ENCODE assay signal across 1 cellular context in the genomic region with DNA sequence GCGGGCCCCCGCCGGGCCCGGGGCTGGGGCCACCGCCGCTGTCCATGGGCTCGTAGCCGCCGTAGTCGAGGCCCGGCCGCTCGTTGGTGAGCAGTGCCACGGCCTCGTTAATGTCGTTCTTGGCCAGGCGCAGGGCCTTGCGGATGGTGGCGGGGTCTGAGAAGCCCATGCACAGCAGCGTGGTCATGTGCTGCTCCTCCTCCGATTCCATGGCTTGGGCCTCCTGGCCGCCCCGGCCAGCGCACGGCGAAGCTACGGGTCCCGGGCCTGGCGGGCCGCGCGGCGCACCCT.
TF ChIP-seq lines count a peak whose summit lies in the region.

No MANE protein-coding gene starts in this region.

TF ChIP-seq in WTC11, 78 proteins besides CTCF, POLR2A, EP300 and RAD21 (continued from another document):
- TF ChIP-seq, protein P1, sequence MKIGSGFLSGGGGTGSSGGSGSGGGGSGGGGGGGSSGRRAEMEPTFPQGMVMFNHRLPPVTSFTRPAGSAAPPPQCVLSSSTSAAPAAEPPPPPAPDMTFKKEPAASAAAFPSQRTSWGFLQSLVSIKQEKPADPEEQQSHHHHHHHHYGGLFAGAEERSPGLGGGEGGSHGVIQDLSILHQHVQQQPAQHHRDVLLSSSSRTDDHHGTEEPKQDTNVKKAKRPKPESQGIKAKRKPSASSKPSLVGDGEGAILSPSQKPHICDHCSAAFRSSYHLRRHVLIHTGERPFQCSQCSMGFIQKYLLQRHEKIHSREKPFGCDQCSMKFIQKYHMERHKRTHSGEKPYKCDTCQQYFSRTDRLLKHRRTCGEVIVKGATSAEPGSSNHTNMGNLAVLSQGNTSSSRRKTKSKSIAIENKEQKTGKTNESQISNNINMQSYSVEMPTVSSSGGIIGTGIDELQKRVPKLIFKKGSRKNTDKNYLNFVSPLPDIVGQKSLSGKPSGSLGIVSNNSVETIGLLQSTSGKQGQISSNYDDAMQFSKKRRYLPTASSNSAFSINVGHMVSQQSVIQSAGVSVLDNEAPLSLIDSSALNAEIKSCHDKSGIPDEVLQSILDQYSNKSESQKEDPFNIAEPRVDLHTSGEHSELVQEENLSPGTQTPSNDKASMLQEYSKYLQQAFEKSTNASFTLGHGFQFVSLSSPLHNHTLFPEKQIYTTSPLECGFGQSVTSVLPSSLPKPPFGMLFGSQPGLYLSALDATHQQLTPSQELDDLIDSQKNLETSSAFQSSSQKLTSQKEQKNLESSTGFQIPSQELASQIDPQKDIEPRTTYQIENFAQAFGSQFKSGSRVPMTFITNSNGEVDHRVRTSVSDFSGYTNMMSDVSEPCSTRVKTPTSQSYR (CRISPR knock-in tag; IDR thresholded peaks at IDR 0.05), result no peak
- TF ChIP-seq, protein P2, sequence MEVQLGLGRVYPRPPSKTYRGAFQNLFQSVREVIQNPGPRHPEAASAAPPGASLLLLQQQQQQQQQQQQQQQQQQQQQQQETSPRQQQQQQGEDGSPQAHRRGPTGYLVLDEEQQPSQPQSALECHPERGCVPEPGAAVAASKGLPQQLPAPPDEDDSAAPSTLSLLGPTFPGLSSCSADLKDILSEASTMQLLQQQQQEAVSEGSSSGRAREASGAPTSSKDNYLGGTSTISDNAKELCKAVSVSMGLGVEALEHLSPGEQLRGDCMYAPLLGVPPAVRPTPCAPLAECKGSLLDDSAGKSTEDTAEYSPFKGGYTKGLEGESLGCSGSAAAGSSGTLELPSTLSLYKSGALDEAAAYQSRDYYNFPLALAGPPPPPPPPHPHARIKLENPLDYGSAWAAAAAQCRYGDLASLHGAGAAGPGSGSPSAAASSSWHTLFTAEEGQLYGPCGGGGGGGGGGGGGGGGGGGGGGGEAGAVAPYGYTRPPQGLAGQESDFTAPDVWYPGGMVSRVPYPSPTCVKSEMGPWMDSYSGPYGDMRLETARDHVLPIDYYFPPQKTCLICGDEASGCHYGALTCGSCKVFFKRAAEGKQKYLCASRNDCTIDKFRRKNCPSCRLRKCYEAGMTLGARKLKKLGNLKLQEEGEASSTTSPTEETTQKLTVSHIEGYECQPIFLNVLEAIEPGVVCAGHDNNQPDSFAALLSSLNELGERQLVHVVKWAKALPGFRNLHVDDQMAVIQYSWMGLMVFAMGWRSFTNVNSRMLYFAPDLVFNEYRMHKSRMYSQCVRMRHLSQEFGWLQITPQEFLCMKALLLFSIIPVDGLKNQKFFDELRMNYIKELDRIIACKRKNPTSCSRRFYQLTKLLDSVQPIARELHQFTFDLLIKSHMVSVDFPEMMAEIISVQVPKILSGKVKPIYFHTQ (CRISPR knock-in tag; IDR thresholded peaks at IDR 0.05), result no peak
- TF ChIP-seq SP1 (CRISPR knock-in tag; conservative IDR thresholded peaks at IDR 0.05) (peak; percentile 21; the same call in 1 of the 2 replicates), NFYB (CRISPR knock-in tag; conservative IDR thresholded peaks at IDR 0.05; ENCODE audit: low read depth) (0 out of 2 replicates have a peak, but pooled peaks have one; percentile 2)
- TF ChIP-seq, protein P3, sequence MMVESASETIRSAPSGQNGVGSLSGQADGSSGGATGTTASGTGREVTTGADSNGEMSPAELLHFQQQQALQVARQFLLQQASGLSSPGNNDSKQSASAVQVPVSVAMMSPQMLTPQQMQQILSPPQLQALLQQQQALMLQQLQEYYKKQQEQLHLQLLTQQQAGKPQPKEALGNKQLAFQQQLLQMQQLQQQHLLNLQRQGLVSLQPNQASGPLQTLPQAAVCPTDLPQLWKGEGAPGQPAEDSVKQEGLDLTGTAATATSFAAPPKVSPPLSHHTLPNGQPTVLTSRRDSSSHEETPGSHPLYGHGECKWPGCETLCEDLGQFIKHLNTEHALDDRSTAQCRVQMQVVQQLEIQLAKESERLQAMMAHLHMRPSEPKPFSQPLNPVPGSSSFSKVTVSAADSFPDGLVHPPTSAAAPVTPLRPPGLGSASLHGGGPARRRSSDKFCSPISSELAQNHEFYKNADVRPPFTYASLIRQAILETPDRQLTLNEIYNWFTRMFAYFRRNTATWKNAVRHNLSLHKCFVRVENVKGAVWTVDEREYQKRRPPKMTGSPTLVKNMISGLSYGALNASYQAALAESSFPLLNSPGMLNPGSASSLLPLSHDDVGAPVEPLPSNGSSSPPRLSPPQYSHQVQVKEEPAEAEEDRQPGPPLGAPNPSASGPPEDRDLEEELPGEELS (CRISPR knock-in tag; IDR thresholded peaks at IDR 0.05), result no peak; the same call in 1 of the 2 replicates
- TF ChIP-seq, protein P4, sequence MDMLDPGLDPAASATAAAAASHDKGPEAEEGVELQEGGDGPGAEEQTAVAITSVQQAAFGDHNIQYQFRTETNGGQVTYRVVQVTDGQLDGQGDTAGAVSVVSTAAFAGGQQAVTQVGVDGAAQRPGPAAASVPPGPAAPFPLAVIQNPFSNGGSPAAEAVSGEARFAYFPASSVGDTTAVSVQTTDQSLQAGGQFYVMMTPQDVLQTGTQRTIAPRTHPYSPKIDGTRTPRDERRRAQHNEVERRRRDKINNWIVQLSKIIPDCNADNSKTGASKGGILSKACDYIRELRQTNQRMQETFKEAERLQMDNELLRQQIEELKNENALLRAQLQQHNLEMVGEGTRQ (CRISPR knock-in tag; IDR thresholded peaks at IDR 0.05), result peak; percentile 60
- TF ChIP-seq, protein P5, sequence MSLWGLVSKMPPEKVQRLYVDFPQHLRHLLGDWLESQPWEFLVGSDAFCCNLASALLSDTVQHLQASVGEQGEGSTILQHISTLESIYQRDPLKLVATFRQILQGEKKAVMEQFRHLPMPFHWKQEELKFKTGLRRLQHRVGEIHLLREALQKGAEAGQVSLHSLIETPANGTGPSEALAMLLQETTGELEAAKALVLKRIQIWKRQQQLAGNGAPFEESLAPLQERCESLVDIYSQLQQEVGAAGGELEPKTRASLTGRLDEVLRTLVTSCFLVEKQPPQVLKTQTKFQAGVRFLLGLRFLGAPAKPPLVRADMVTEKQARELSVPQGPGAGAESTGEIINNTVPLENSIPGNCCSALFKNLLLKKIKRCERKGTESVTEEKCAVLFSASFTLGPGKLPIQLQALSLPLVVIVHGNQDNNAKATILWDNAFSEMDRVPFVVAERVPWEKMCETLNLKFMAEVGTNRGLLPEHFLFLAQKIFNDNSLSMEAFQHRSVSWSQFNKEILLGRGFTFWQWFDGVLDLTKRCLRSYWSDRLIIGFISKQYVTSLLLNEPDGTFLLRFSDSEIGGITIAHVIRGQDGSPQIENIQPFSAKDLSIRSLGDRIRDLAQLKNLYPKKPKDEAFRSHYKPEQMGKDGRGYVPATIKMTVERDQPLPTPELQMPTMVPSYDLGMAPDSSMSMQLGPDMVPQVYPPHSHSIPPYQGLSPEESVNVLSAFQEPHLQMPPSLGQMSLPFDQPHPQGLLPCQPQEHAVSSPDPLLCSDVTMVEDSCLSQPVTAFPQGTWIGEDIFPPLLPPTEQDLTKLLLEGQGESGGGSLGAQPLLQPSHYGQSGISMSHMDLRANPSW (CRISPR knock-in tag; conservative IDR thresholded peaks at IDR 0.05; ENCODE audit: low read depth), result no peak
